Comparison of ENCODE assay signal across 2 cellular contexts in the genomic region with DNA sequence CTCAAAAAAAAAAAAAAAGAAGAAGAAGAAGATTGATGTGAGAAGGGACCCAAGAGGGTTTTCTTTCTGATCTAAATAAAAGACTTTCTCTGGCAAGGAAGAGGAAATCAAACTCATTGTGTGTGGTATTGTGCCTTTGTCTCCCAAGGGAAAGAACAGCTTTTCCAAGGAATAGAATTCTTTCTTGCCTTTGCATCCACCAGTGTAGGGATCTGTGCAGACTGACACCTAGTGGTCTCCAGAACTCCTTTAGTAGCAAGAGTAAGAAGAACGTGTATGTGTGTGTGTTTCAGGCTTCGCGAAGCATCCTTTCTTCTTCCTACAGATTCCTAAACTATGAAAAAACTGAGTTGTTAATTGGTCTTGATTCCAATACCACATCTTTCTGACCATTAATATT.
TF ChIP-seq lines count a peak whose summit lies in the region.

No MANE protein-coding gene starts in this region.

TF ChIP-seq in HCT116, 20 proteins besides CTCF, POLR2A, EP300 and RAD21:
- no peak for TF ChIP-seq EZH2 (IDR thresholded peaks at IDR 0.05)
- TF ChIP-seq, protein P1, sequence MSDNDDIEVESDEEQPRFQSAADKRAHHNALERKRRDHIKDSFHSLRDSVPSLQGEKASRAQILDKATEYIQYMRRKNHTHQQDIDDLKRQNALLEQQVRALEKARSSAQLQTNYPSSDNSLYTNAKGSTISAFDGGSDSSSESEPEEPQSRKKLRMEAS (IDR thresholded peaks at IDR 0.05), result no peak
- TF ChIP-seq, protein P2, sequence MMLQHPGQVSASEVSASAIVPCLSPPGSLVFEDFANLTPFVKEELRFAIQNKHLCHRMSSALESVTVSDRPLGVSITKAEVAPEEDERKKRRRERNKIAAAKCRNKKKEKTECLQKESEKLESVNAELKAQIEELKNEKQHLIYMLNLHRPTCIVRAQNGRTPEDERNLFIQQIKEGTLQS (IDR thresholded peaks at IDR 0.05), result no peak
- no peak for TF ChIP-seq ZFX (IDR thresholded peaks at IDR 0.05)
- TF ChIP-seq JUND (IDR thresholded peaks at IDR 0.05), result no peak
- no peak for TF ChIP-seq CBX3 (IDR thresholded peaks at IDR 0.05; ENCODE audit: low read depth)
- TF ChIP-seq ZNF274 (IDR thresholded peaks at IDR 0.05; ENCODE audit: low read depth, low read length), result no peak
- no peak for TF ChIP-seq FOSL1 (IDR thresholded peaks at IDR 0.05; ENCODE audit: low read depth)
- TF ChIP-seq YY1 (IDR thresholded peaks at IDR 0.05; ENCODE audit: extremely low read depth, insufficient replicate concordance, low read depth, low read length), result no peak
- TF ChIP-seq EZH2phosphoT487 (IDR thresholded peaks at IDR 0.05; ENCODE audit: borderline replicate concordance), result no peak
- TF ChIP-seq EGR1 (IDR thresholded peaks at IDR 0.05; ENCODE audit: low read depth), result no peak
- no peak for TF ChIP-seq TCF7L2 (IDR thresholded peaks at IDR 0.05; ENCODE audit: borderline replicate concordance, extremely low read depth, insufficient read depth, insufficient read length)
- no peak for TF ChIP-seq CEBPB (IDR thresholded peaks at IDR 0.05; ENCODE audit: low read depth)

TF ChIP-seq in GM12878, 131 proteins besides CTCF, POLR2A, EP300 and RAD21:
- TF ChIP-seq SMC3 (IDR thresholded peaks at IDR 0.05; ENCODE audit: borderline replicate concordance, low read length) (0 out of 2 replicates have a peak, but pooled peaks have one; percentile 11), TAF1 (IDR thresholded peaks at IDR 0.05; ENCODE audit: borderline replicate concordance, low read depth, low read length) (no peak)
